In genomic region chr1:33927721-33928120, GRCh38 we compare ENCODE assay signal across 18 cellular contexts.
DNase-seq lines count a peak whose midpoint lies in the region; ATAC-seq and TF ChIP-seq lines count a peak whose summit lies in the region.
"Had no signal": no experiment of that assay in that cellular context is flagged by ENCODE, and none has a peak within 500 bp of the region (broad histone marks: within the 10 kb centered on the region; RNA-seq: fewer than 3 reads in every experiment).

No MANE protein-coding gene starts in this region.

- H3K79me1 ChIP-seq in trophoblast cell (ENCODE audit: low read length): no peaks in the 10 kb centered on the region

- ATAC-seq in left ventricle myocardium superior: no peak
- ATAC-seq: A549; CD8-positive, alpha-beta T cell; HepG2 had no signal

- no peak overlapping the region for H4K12ac ChIP-seq in trophoblast cell (ENCODE audit: low read depth, low read length)

- H3K79me2 ChIP-seq in fibroblast of lung (ENCODE audit: control insufficient read depth, insufficient read depth, low read length) (no peaks in the 10 kb centered on the region), trophoblast cell (ENCODE audit: control insufficient read depth, insufficient read depth, low read length, poor library complexity) (no peaks in the 10 kb centered on the region)

- no peak overlapping the region for H2BK12ac ChIP-seq in trophoblast cell (ENCODE audit: low read length)

- H3K27me3 ChIP-seq in fibroblast of lung (ENCODE audit: control insufficient read depth, insufficient read depth, low read length) (no peaks in the 10 kb centered on the region), trophoblast cell (ENCODE audit: insufficient read depth, low read length) (no peaks in the 10 kb centered on the region)
- H3K27me3 ChIP-seq: BLaER1 treated with 17β-estradiol and CSF1 and Interleukin-3, amounts not matched to agents 10 nM and 100 nM had no signal

- H4K91ac ChIP-seq in trophoblast cell (ENCODE audit: low read depth, low read length): no peak overlapping the region

- H3K4me1 ChIP-seq in fibroblast of lung (ENCODE audit: control insufficient read depth, extremely low read depth, insufficient read depth, low read length) (peaks cover 4% of the 10 kb centered on the region), trophoblast cell (ENCODE audit: control insufficient read depth in 1 of 2, insufficient read depth in 2 of 2, low read length in 2 of 2) (no peaks in the 10 kb centered on the region)
- H3K4me1 ChIP-seq: A549; BLaER1 treated with 17β-estradiol and CSF1 and Interleukin-3, amounts not matched to agents 10 nM and 100 nM; HAP-1 had no signal

- H3K27ac ChIP-seq in fibroblast of lung (ENCODE audit: insufficient read depth, low read length): no peak overlapping the region
- no peak overlapping the region for H3K27ac ChIP-seq in trophoblast cell (ENCODE audit: low read depth, low read length)
- H3K27ac ChIP-seq: 22Rv1; A549; BLaER1 treated with 17β-estradiol and CSF1 and Interleukin-3, amounts not matched to agents 10 nM and 100 nM; GM23248 had no signal

- no peaks in the 10 kb centered on the region for H4K20me1 ChIP-seq in fibroblast of lung (ENCODE audit: control insufficient read depth, extremely low read depth, insufficient read depth, low read length)
- H4K20me1 ChIP-seq: BLaER1 treated with 17β-estradiol and CSF1 and Interleukin-3, amounts not matched to agents 10 nM and 100 nM had no signal

- H3K9ac ChIP-seq in fibroblast of lung (ENCODE audit: insufficient read depth, low read length) (no peak overlapping the region), trophoblast cell (ENCODE audit: low read length) (no peak overlapping the region)
- H3K9ac ChIP-seq: BLaER1 treated with 17β-estradiol and CSF1 and Interleukin-3, amounts not matched to agents 10 nM and 100 nM; GM23248 had no signal

- H3K4me2 ChIP-seq in fibroblast of lung (ENCODE audit: extremely low read depth, insufficient read depth, low read length) (no peak overlapping the region), trophoblast cell (ENCODE audit: low read length) (no peak overlapping the region)
- H3K4me2 ChIP-seq: A549; BLaER1 treated with 17β-estradiol and CSF1 and Interleukin-3, amounts not matched to agents 10 nM and 100 nM had no signal

- no peaks in the 10 kb centered on the region for H3K9me3 ChIP-seq in fibroblast of lung (ENCODE audit: control insufficient read depth, insufficient read depth, low read depth, low read length)
- peaks cover 6% of the 10 kb centered on the region for H3K9me3 ChIP-seq in trophoblast cell (ENCODE audit: insufficient read depth, low read depth, low read length)
- H3K9me3 ChIP-seq: A549, HAP-1 had no signal

- H2BK120ac ChIP-seq in trophoblast cell (ENCODE audit: insufficient read depth, low read length, poor library complexity): no peak overlapping the region

- no CpG with 5 or more reads among the region's 2 CpGs for WGBS in trophoblast cell (ENCODE audit: extremely low coverage, insufficient coverage, insufficient read length)

- H3K18ac ChIP-seq in trophoblast cell (ENCODE audit: low read length): no peak overlapping the region

- in situ Hi-C loops in GM13977 (cut with MboI; ENCODE audit: low pct_unique_long_range_greater_than_20kb, low sequenced_read_pairs, unreplicated experiment): no loop called here

- H2AK5ac ChIP-seq in trophoblast cell (ENCODE audit: low read length): no peak overlapping the region

- intact Hi-C loops in cardiac septum (cut with DNase I): no loop called here
- intact Hi-C loops in left ventricle myocardium superior (cut with micrococcal nuclease): no loop called here

- H3K23ac ChIP-seq in trophoblast cell (ENCODE audit: low read length): no peak overlapping the region

- peak; percentile 9 for DNase-seq in cardiac septum (ENCODE audit: low spot score)
- DNase-seq in left ventricle myocardium superior: no peak
- peak; percentile 15 to 29 for DNase-seq in fibroblast of lung (ENCODE audit: low read depth in 2 of 2)
- DNase-seq in trophoblast cell: peak; percentile 30 to 31
- DNase-seq in GM13977 (ENCODE audit: low spot score): no peak
- DNase-seq in EL: no peak
- no peak for DNase-seq in NCI-H1436 (lab: John Stamatoyannopoulos, UW)
- DNase-seq: Calu3; CD8-positive, alpha-beta T cell; DMS79 treated with DMSO at 0.1 percent for 48 hours; GDM1; KBM-7 had no signal

- H3K4ac ChIP-seq in trophoblast cell (ENCODE audit: low read depth, low read length): no peak overlapping the region

- H3K14ac ChIP-seq in trophoblast cell (ENCODE audit: low read length): no peak overlapping the region

- H3K36me3 ChIP-seq in fibroblast of lung (ENCODE audit: control insufficient read depth, insufficient read depth, low read length): no peaks in the 10 kb centered on the region
- no peaks in the 10 kb centered on the region for H3K36me3 ChIP-seq in trophoblast cell (ENCODE audit: control insufficient read depth in 1 of 2, insufficient read depth in 2 of 2, low read length in 2 of 2)
- H3K36me3 ChIP-seq: BLaER1 treated with 17β-estradiol and CSF1 and Interleukin-3, amounts not matched to agents 10 nM and 100 nM; HAP-1 had no signal

- no peak overlapping the region for H2BK5ac ChIP-seq in trophoblast cell (ENCODE audit: low read depth, low read length, poor library complexity)

- H4K8ac ChIP-seq in trophoblast cell (ENCODE audit: low read depth, low read length): no peak overlapping the region

- H2AFZ ChIP-seq in fibroblast of lung (ENCODE audit: low read length): no peak overlapping the region
- no peak overlapping the region for H2AFZ ChIP-seq in trophoblast cell (ENCODE audit: insufficient read depth, low read length, poor library complexity)
- H2AFZ ChIP-seq: GM23248 had no signal

- no peak for TF ChIP-seq CTCF in fibroblast of lung (conservative IDR thresholded peaks at IDR 0.05 in 1 of 2, IDR thresholded peaks at IDR 0.05 in 1 of 2; ENCODE audit: low read depth in 1 of 2, low read length in 2 of 2)
- TF ChIP-seq CTCF in GM13977 (IDR thresholded peaks at IDR 0.05; ENCODE audit: extremely low read depth, insufficient read depth, missing control alignments): no peak

- no peak overlapping the region for H3K4me3 ChIP-seq in fibroblast of lung (replicated peaks in 1 of 4; ENCODE audit: control extremely low read depth in 1 of 4, insufficient read depth in 1 of 4, low read depth in 3 of 4, low read length in 4 of 4)
- no peak overlapping the region for H3K4me3 ChIP-seq in trophoblast cell (ENCODE audit: low read depth, low read length)
- H3K4me3 ChIP-seq: A549; BLaER1 treated with 17β-estradiol and CSF1 and Interleukin-3, amounts not matched to agents 10 nM and 100 nM; GM23248; HAP-1 had no signal

Comparison
In these comparisons a context has a peak if more than half of its experiments do, and no peak if none do; other contexts are left out.
1. DNase-seq: peak in cardiac septum (single experiment), fibroblast of lung (2 of 2) and trophoblast cell (2 of 2); none in left ventricle myocardium superior (single experiment), GM13977 (single experiment), EL (single experiment) and NCI-H1436 (single experiment).